In the genomic region with DNA sequence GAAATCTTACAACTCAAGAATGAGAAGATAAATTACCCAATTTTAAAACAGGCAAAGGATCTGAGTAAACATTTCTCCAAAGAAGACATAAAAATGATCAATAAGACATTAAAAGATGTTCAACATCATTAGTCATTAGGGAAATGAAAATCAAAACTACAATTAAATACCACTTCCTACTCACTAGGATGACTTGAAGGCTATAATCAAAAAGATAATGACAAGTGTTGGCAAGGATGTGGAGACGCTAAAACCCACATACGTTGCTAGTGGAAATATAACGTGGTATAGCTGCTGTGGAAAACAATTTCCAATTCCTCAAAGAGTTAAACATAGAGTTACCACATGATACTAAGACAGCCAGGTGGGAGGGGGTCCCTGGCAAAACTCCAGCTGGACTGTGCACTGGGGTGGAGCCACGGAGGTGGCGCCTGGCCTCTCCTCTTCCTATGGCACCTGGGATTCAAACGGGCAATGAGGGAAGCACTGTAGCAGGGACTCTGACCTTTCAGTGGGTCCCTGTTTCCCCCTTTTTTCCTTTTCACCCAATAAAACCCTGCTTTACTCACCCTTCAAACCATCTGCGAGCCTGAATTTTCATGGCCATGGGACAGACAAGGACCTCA, we compare ENCODE assay signal across 2 cellular contexts.
A peak's percentile ranks its signal among the peaks of the same experiment; 100 is the strongest.
TF ChIP-seq lines count a peak whose summit lies in the region.

No MANE protein-coding gene starts in this region.

TF ChIP-seq in HEK293, 187 proteins besides CTCF, POLR2A, EP300 and RAD21:
- peak; percentile 59; the same call in 1 of the 2 replicates for TF ChIP-seq SP7 (tag by site-specific recombination; IDR thresholded peaks at IDR 0.05)
- TF ChIP-seq, protein P1, sequence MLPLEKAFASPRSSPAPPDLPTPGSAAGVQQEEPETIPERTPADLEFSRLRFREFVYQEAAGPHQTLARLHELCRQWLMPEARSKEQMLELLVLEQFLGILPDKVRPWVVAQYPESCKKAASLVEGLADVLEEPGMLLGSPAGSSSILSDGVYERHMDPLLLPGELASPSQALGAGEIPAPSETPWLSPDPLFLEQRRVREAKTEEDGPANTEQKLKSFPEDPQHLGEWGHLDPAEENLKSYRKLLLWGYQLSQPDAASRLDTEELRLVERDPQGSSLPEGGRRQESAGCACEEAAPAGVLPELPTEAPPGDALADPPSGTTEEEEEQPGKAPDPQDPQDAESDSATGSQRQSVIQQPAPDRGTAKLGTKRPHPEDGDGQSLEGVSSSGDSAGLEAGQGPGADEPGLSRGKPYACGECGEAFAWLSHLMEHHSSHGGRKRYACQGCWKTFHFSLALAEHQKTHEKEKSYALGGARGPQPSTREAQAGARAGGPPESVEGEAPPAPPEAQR (tag by site-specific recombination; IDR thresholded peaks at IDR 0.05) = no peak

TF ChIP-seq in GM12878, 131 proteins besides CTCF, POLR2A, EP300 and RAD21 (continues in another document):
- TF ChIP-seq, protein P2, sequence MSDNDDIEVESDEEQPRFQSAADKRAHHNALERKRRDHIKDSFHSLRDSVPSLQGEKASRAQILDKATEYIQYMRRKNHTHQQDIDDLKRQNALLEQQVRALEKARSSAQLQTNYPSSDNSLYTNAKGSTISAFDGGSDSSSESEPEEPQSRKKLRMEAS (IDR thresholded peaks at IDR 0.05; ENCODE audit: low read depth, low read length) = no peak
- TF ChIP-seq MYC (IDR thresholded peaks at IDR 0.05; ENCODE audit: insufficient read depth, insufficient read length, insufficient replicate concordance, low read length, severe bottlenecking) (no peak), ESRRA (IDR thresholded peaks at IDR 0.05; ENCODE audit: low read length) (no peak), FOS (IDR thresholded peaks at IDR 0.05; ENCODE audit: borderline replicate concordance, extremely low read depth, insufficient read length) (no peak), CHD1 (IDR thresholded peaks at IDR 0.05; ENCODE audit: low read depth, low read length) (no peak), YBX1 (IDR thresholded peaks at IDR 0.05) (no peak), PML (IDR thresholded peaks at IDR 0.05; ENCODE audit: low read length) (no peak), RFX5 (IDR thresholded peaks at IDR 0.05; ENCODE audit: low read depth, low read length) (no peak), PAX8 (IDR thresholded peaks at IDR 0.05) (no peak), CBX3 (IDR thresholded peaks at IDR 0.05; ENCODE audit: borderline replicate concordance, low read depth) (no peak), BCL11A (IDR thresholded peaks at IDR 0.05; ENCODE audit: low read depth, low read length) (no peak), RUNX3 (IDR thresholded peaks at IDR 0.05; ENCODE audit: low read length) (peak; percentile 15; the same call in 1 of the 2 replicates), HDAC2 (IDR thresholded peaks at IDR 0.05) (no peak), IKZF1 (conservative IDR thresholded peaks at IDR 0.05) (peak; percentile 47; the same call in 1 of the 2 replicates), SMARCA5 (IDR thresholded peaks at IDR 0.05) (0 out of 2 replicates have a peak, but pooled peaks have one; percentile 47), CBFB (IDR thresholded peaks at IDR 0.05; ENCODE audit: low read depth) (no peak), RCOR1 (conservative IDR thresholded peaks at IDR 0.05; ENCODE audit: low read depth, low read length) (no peak), CHD2 (IDR thresholded peaks at IDR 0.05; ENCODE audit: borderline replicate concordance, low read depth, low read length) (no peak), JUND (IDR thresholded peaks at IDR 0.05; ENCODE audit: low read depth, low read length) (no peak), SIX5 (IDR thresholded peaks at IDR 0.05; ENCODE audit: low read depth, low read length, severe bottlenecking) (no peak), YY1 (IDR thresholded peaks at IDR 0.05; ENCODE audit: low read depth, low read length) (no peak), LARP7 (IDR thresholded peaks at IDR 0.05) (no peak), SPI1 (IDR thresholded peaks at IDR 0.05; ENCODE audit: borderline replicate concordance, insufficient read depth, low read depth, low read length) (peak; percentile 6; the same call in 1 of the 2 replicates), NBN (IDR thresholded peaks at IDR 0.05) (no peak)
- TF ChIP-seq, protein P3, sequence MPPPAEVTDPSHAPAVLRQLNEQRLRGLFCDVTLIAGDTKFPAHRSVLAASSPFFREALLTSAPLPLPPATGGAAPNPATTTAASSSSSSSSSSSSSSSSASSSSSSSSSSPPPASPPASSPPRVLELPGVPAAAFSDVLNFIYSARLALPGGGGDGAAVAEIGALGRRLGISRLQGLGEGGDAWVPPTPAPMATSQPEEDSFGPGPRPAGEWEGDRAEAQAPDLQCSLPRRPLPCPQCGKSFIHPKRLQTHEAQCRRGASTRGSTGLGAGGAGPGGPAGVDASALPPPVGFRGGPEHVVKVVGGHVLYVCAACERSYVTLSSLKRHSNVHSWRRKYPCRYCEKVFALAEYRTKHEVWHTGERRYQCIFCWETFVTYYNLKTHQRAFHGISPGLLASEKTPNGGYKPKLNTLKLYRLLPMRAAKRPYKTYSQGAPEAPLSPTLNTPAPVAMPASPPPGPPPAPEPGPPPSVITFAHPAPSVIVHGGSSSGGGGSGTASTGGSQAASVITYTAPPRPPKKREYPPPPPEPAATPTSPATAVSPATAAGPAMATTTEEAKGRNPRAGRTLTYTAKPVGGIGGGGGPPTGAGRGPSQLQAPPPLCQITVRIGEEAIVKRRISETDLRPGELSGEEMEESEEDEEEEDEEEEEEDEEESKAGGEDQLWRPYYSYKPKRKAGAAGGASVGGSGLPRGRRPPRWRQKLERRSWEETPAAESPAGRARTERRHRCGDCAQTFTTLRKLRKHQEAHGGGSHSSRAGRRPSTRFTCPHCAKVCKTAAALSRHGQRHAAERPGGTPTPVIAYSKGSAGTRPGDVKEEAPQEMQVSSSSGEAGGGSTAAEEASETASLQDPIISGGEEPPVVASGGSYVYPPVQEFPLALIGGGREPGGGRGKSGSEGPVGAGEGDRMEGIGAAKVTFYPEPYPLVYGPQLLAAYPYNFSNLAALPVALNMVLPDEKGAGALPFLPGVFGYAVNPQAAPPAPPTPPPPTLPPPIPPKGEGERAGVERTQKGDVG (CRISPR knock-in tag; IDR thresholded peaks at IDR 0.05) = no peak
- TF ChIP-seq, protein P4, sequence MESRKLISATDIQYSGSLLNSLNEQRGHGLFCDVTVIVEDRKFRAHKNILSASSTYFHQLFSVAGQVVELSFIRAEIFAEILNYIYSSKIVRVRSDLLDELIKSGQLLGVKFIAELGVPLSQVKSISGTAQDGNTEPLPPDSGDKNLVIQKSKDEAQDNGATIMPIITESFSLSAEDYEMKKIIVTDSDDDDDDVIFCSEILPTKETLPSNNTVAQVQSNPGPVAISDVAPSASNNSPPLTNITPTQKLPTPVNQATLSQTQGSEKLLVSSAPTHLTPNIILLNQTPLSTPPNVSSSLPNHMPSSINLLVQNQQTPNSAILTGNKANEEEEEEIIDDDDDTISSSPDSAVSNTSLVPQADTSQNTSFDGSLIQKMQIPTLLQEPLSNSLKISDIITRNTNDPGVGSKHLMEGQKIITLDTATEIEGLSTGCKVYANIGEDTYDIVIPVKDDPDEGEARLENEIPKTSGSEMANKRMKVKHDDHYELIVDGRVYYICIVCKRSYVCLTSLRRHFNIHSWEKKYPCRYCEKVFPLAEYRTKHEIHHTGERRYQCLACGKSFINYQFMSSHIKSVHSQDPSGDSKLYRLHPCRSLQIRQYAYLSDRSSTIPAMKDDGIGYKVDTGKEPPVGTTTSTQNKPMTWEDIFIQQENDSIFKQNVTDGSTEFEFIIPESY (IDR thresholded peaks at IDR 0.05) = no peak
- TF ChIP-seq, protein P5, sequence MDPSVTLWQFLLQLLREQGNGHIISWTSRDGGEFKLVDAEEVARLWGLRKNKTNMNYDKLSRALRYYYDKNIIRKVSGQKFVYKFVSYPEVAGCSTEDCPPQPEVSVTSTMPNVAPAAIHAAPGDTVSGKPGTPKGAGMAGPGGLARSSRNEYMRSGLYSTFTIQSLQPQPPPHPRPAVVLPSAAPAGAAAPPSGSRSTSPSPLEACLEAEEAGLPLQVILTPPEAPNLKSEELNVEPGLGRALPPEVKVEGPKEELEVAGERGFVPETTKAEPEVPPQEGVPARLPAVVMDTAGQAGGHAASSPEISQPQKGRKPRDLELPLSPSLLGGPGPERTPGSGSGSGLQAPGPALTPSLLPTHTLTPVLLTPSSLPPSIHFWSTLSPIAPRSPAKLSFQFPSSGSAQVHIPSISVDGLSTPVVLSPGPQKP (IDR thresholded peaks at IDR 0.05; ENCODE audit: low read depth, low read length) = no peak
- TF ChIP-seq, protein P6, sequence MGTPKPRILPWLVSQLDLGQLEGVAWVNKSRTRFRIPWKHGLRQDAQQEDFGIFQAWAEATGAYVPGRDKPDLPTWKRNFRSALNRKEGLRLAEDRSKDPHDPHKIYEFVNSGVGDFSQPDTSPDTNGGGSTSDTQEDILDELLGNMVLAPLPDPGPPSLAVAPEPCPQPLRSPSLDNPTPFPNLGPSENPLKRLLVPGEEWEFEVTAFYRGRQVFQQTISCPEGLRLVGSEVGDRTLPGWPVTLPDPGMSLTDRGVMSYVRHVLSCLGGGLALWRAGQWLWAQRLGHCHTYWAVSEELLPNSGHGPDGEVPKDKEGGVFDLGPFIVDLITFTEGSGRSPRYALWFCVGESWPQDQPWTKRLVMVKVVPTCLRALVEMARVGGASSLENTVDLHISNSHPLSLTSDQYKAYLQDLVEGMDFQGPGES (IDR thresholded peaks at IDR 0.05) = no peak
- TF ChIP-seq, protein P7, sequence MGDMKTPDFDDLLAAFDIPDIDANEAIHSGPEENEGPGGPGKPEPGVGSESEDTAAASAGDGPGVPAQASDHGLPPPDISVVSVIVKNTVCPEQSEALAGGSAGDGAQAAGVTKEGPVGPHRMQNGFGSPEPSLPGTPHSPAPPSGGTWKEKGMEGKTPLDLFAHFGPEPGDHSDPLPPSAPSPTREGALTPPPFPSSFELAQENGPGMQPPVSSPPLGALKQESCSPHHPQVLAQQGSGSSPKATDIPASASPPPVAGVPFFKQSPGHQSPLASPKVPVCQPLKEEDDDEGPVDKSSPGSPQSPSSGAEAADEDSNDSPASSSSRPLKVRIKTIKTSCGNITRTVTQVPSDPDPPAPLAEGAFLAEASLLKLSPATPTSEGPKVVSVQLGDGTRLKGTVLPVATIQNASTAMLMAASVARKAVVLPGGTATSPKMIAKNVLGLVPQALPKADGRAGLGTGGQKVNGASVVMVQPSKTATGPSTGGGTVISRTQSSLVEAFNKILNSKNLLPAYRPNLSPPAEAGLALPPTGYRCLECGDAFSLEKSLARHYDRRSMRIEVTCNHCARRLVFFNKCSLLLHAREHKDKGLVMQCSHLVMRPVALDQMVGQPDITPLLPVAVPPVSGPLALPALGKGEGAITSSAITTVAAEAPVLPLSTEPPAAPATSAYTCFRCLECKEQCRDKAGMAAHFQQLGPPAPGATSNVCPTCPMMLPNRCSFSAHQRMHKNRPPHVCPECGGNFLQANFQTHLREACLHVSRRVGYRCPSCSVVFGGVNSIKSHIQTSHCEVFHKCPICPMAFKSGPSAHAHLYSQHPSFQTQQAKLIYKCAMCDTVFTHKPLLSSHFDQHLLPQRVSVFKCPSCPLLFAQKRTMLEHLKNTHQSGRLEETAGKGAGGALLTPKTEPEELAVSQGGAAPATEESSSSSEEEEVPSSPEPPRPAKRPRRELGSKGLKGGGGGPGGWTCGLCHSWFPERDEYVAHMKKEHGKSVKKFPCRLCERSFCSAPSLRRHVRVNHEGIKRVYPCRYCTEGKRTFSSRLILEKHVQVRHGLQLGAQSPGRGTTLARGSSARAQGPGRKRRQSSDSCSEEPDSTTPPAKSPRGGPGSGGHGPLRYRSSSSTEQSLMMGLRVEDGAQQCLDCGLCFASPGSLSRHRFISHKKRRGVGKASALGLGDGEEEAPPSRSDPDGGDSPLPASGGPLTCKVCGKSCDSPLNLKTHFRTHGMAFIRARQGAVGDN (IDR thresholded peaks at IDR 0.05) = no peak
- TF ChIP-seq, protein P8, sequence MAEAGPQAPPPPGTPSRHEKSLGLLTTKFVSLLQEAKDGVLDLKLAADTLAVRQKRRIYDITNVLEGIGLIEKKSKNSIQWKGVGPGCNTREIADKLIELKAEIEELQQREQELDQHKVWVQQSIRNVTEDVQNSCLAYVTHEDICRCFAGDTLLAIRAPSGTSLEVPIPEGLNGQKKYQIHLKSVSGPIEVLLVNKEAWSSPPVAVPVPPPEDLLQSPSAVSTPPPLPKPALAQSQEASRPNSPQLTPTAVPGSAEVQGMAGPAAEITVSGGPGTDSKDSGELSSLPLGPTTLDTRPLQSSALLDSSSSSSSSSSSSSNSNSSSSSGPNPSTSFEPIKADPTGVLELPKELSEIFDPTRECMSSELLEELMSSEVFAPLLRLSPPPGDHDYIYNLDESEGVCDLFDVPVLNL (IDR thresholded peaks at IDR 0.05; ENCODE audit: low read depth, low read length) = no peak
- TF ChIP-seq, protein P9, sequence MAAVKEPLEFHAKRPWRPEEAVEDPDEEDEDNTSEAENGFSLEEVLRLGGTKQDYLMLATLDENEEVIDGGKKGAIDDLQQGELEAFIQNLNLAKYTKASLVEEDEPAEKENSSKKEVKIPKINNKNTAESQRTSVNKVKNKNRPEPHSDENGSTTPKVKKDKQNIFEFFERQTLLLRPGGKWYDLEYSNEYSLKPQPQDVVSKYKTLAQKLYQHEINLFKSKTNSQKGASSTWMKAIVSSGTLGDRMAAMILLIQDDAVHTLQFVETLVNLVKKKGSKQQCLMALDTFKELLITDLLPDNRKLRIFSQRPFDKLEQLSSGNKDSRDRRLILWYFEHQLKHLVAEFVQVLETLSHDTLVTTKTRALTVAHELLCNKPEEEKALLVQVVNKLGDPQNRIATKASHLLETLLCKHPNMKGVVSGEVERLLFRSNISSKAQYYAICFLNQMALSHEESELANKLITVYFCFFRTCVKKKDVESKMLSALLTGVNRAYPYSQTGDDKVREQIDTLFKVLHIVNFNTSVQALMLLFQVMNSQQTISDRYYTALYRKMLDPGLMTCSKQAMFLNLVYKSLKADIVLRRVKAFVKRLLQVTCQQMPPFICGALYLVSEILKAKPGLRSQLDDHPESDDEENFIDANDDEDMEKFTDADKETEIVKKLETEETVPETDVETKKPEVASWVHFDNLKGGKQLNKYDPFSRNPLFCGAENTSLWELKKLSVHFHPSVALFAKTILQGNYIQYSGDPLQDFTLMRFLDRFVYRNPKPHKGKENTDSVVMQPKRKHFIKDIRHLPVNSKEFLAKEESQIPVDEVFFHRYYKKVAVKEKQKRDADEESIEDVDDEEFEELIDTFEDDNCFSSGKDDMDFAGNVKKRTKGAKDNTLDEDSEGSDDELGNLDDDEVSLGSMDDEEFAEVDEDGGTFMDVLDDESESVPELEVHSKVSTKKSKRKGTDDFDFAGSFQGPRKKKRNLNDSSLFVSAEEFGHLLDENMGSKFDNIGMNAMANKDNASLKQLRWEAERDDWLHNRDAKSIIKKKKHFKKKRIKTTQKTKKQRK (IDR thresholded peaks at IDR 0.05; ENCODE audit: low read depth, low read length) = no peak
- TF ChIP-seq, protein P10, sequence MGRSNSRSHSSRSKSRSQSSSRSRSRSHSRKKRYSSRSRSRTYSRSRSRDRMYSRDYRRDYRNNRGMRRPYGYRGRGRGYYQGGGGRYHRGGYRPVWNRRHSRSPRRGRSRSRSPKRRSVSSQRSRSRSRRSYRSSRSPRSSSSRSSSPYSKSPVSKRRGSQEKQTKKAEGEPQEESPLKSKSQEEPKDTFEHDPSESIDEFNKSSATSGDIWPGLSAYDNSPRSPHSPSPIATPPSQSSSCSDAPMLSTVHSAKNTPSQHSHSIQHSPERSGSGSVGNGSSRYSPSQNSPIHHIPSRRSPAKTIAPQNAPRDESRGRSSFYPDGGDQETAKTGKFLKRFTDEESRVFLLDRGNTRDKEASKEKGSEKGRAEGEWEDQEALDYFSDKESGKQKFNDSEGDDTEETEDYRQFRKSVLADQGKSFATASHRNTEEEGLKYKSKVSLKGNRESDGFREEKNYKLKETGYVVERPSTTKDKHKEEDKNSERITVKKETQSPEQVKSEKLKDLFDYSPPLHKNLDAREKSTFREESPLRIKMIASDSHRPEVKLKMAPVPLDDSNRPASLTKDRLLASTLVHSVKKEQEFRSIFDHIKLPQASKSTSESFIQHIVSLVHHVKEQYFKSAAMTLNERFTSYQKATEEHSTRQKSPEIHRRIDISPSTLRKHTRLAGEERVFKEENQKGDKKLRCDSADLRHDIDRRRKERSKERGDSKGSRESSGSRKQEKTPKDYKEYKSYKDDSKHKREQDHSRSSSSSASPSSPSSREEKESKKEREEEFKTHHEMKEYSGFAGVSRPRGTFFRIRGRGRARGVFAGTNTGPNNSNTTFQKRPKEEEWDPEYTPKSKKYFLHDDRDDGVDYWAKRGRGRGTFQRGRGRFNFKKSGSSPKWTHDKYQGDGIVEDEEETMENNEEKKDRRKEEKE (IDR thresholded peaks at IDR 0.05) = no peak
